Comparison of ENCODE assay signal across 20 cellular contexts in the genomic region with DNA sequence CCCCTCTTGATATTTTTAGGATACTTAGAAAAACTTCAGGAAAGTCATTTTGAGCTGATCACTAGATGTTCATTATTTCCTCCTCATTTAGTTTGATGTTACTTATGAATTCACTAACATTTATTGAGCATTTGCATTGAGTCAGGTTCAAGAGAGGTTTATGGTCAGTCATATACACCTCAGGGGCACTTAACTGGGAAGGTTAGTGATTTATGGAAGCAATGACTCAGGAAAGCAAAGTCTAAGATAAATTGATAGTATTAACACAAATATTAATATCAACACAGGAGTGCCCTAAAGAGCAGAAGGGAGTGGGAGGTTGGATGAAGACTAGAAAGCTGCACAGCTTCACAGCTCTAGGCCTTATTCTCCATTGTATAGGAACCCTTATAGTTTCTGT.
DNase-seq lines count a peak whose midpoint lies in the region; ATAC-seq, FAIRE-seq and TF ChIP-seq lines count a peak whose summit lies in the region.
"Had no signal": no experiment of that assay in that cellular context is flagged by ENCODE, and none has a peak within 500 bp of the region (broad histone marks: within the 10 kb centered on the region; RNA-seq: fewer than 3 reads in every experiment).

No MANE protein-coding gene starts in this region.

- H3K36me3 ChIP-seq in small intestine (ENCODE audit: control insufficient read depth in 2 of 2, insufficient read depth in 2 of 2, low read length in 2 of 2) (no peaks in the 10 kb centered on the region), tibial nerve (no peaks in the 10 kb centered on the region), smooth muscle cell (ENCODE audit: low read depth) (no peaks in the 10 kb centered on the region)
- H3K36me3 ChIP-seq: BLaER1 treated with 17β-estradiol and CSF1 and Interleukin-3, amounts not matched to agents 10 nM and 100 nM had no signal

- ATAC-seq in left colon: peak; percentile 84
- ATAC-seq: A549; CD8-positive, alpha-beta T cell had no signal

- FAIRE-seq in small intestine (lab: Jason Lieb, UNC): peak; percentile 94
- FAIRE-seq: A549, D721Med, G401.6, GM12891, GM19239 had no signal

- H3K79me2 ChIP-seq in smooth muscle cell (ENCODE audit: low read depth): no peaks in the 10 kb centered on the region

- intact Hi-C loops in left colon (cut with DNase I, micrococcal nuclease): no loop called here

- no peak for TF ChIP-seq EP300 in tibial nerve (IDR thresholded peaks at IDR 0.05)

- H3K9ac ChIP-seq in smooth muscle cell (ENCODE audit: low read depth): no peak overlapping the region
- H3K9ac ChIP-seq: BLaER1 treated with 17β-estradiol and CSF1 and Interleukin-3, amounts not matched to agents 10 nM and 100 nM had no signal

- H4K20me1 ChIP-seq in smooth muscle cell (ENCODE audit: low read depth): no peaks in the 10 kb centered on the region
- H4K20me1 ChIP-seq: BLaER1 treated with 17β-estradiol and CSF1 and Interleukin-3, amounts not matched to agents 10 nM and 100 nM had no signal

- no peak overlapping the region for H3K4me3 ChIP-seq in small intestine (ENCODE audit: low read depth in 1 of 2, low read length in 2 of 2)
- H3K4me3 ChIP-seq in tibial nerve: no peak overlapping the region
- H3K4me3 ChIP-seq in smooth muscle cell: no peak overlapping the region
- H3K4me3 ChIP-seq: A549; BLaER1 treated with 17β-estradiol and CSF1 and Interleukin-3, amounts not matched to agents 10 nM and 100 nM had no signal

- H3K4me2 ChIP-seq in smooth muscle cell: no peak overlapping the region
- H3K4me2 ChIP-seq: A549; BLaER1 treated with 17β-estradiol and CSF1 and Interleukin-3, amounts not matched to agents 10 nM and 100 nM had no signal

- H3K27ac ChIP-seq in small intestine (ENCODE audit: low read depth in 1 of 2, low read length in 1 of 2): peak overlapping the region in 1 of 2 donors; percentile 61
- H3K27ac ChIP-seq in tibial nerve: peak overlapping the region in 3 of 4 donors; percentile 13 to 75 (median 65)
- H3K27ac ChIP-seq in smooth muscle cell (ENCODE audit: low read depth): no peak overlapping the region
- H3K27ac ChIP-seq: 22Rv1; A549; BLaER1 treated with 17β-estradiol and CSF1 and Interleukin-3, amounts not matched to agents 10 nM and 100 nM; C4-2B had no signal

- no peaks in the 10 kb centered on the region for H3F3A ChIP-seq in smooth muscle cell (ENCODE audit: low read depth)

- no peak for TF ChIP-seq POLR2A in tibial nerve (IDR thresholded peaks at IDR 0.05)

- H3K4me1 ChIP-seq in small intestine (ENCODE audit: control insufficient read depth in 2 of 2, insufficient read depth in 1 of 2, low read depth in 1 of 2, low read length in 1 of 2) (peaks cover 5 to 9% of the 10 kb centered on the region in 2 donors), tibial nerve (peaks cover 0 to 7% (median 2%) of the 10 kb centered on the region in 4 donors), smooth muscle cell (ENCODE audit: low read depth) (no peaks in the 10 kb centered on the region)
- H3K4me1 ChIP-seq: Caco-2 had no signal

- no peak for TF ChIP-seq CTCF in tibial nerve (IDR thresholded peaks at IDR 0.05)
- no peak for TF ChIP-seq CTCF in smooth muscle cell (IDR thresholded peaks at IDR 0.05; ENCODE audit: borderline replicate concordance, insufficient read depth, poor library complexity, severe bottlenecking)

- DNase-seq in left colon (no peak), small intestine (peak; percentile 93), tibial nerve (ENCODE audit: low spot score in 2 of 2) (no peak), smooth muscle cell (lab: John Stamatoyannopoulos, UW; ENCODE audit: unreplicated experiment) (no peak), cerebellum (ENCODE audit: low spot score) (no peak)
- DNase-seq: AML-193; Caco-2; Calu3; CD4-positive, alpha-beta T cell; CD8-positive, alpha-beta T cell; DMS79 treated with DMSO at 0.1 percent for 48 hours; GF-D8 had no signal

- no peaks in the 10 kb centered on the region for H3K27me3 ChIP-seq in small intestine (ENCODE audit: control insufficient read depth in 2 of 2, insufficient read depth in 2 of 2, low read length in 2 of 2)
- no peaks in the 10 kb centered on the region for H3K27me3 ChIP-seq in tibial nerve
- no peaks in the 10 kb centered on the region for H3K27me3 ChIP-seq in smooth muscle cell (ENCODE audit: low read depth)
- H3K27me3 ChIP-seq: BLaER1 treated with 17β-estradiol and CSF1 and Interleukin-3, amounts not matched to agents 10 nM and 100 nM had no signal

- no peak overlapping the region for H2AFZ ChIP-seq in smooth muscle cell (ENCODE audit: low read depth)

- no peaks in the 10 kb centered on the region for H3K9me3 ChIP-seq in small intestine (ENCODE audit: control insufficient read depth, low read depth)
- H3K9me3 ChIP-seq in tibial nerve: no peaks in the 10 kb centered on the region
- no peaks in the 10 kb centered on the region for H3K9me3 ChIP-seq in smooth muscle cell (replicated peaks; ENCODE audit: low read depth)
- H3K9me3 ChIP-seq: A549, Caco-2 had no signal
